Comparison of ENCODE assay signal across 1 cellular context in the genomic region with DNA sequence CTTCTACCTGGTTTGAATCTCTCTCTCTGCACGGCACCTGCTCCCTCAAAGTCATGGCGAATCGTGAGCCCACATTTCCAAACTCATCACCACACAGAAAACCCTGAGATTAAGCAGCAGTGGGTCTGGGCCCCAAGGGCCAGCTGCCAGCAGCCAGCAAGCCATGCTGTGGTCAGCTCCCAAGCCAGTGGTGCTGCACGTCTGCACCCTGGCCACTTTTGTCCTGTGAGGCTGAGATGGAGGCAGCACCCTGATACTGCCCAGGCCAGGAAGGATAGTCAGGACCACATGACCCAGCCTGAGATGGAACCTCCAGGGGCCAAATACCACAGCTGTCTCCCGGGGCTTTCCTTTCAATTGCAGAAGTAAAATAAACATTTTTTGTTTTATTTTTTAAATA.
TF ChIP-seq lines count a peak whose summit lies in the region.

No MANE protein-coding gene starts in this region.

TF ChIP-seq in GM23338, 12 proteins besides CTCF, POLR2A, EP300 and RAD21 (continued from another document):
- TF ChIP-seq, protein P1, sequence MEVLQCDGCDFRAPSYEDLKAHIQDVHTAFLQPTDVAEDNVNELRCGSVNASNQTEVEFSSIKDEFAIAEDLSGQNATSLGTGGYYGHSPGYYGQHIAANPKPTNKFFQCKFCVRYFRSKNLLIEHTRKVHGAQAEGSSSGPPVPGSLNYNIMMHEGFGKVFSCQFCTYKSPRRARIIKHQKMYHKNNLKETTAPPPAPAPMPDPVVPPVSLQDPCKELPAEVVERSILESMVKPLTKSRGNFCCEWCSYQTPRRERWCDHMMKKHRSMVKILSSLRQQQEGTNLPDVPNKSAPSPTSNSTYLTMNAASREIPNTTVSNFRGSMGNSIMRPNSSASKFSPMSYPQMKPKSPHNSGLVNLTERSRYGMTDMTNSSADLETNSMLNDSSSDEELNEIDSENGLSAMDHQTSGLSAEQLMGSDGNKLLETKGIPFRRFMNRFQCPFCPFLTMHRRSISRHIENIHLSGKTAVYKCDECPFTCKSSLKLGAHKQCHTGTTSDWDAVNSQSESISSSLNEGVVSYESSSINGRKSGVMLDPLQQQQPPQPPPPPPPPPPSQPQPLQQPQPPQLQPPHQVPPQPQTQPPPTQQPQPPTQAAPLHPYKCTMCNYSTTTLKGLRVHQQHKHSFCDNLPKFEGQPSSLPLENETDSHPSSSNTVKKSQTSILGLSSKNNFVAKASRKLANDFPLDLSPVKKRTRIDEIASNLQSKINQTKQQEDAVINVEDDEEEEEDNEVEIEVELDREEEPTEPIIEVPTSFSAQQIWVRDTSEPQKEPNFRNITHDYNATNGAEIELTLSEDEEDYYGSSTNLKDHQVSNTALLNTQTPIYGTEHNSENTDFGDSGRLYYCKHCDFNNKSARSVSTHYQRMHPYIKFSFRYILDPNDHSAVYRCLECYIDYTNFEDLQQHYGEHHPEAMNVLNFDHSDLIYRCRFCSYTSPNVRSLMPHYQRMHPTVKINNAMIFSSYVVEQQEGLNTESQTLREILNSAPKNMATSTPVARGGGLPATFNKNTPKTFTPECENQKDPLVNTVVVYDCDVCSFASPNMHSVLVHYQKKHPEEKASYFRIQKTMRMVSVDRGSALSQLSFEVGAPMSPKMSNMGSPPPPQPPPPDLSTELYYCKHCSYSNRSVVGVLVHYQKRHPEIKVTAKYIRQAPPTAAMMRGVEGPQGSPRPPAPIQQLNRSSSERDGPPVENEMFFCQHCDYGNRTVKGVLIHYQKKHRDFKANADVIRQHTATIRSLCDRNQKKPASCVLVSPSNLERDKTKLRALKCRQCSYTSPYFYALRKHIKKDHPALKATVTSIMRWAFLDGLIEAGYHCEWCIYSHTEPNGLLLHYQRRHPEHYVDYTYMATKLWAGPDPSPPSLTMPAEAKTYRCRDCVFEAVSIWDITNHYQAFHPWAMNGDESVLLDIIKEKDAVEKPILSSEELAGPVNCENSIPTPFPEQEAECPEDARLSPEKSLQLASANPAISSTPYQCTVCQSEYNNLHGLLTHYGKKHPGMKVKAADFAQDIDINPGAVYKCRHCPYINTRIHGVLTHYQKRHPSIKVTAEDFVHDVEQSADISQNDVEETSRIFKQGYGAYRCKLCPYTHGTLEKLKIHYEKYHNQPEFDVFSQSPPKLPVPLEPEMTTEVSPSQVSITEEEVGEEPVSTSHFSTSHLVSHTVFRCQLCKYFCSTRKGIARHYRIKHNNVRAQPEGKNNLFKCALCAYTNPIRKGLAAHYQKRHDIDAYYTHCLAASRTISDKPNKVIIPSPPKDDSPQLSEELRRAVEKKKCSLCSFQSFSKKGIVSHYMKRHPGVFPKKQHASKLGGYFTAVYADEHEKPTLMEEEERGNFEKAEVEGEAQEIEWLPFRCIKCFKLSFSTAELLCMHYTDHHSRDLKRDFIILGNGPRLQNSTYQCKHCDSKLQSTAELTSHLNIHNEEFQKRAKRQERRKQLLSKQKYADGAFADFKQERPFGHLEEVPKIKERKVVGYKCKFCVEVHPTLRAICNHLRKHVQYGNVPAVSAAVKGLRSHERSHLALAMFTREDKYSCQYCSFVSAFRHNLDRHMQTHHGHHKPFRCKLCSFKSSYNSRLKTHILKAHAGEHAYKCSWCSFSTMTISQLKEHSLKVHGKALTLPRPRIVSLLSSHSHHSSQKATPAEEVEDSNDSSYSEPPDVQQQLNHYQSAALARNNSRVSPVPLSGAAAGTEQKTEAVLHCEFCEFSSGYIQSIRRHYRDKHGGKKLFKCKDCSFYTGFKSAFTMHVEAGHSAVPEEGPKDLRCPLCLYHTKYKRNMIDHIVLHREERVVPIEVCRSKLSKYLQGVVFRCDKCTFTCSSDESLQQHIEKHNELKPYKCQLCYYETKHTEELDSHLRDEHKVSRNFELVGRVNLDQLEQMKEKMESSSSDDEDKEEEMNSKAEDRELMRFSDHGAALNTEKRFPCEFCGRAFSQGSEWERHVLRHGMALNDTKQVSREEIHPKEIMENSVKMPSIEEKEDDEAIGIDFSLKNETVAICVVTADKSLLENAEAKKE (CRISPR knock-in tag; IDR thresholded peaks at IDR 0.05): no peak
- TF ChIP-seq JUNB (IDR thresholded peaks at IDR 0.05; ENCODE audit: unreplicated experiment): no peak
- TF ChIP-seq NANOG (IDR thresholded peaks at IDR 0.05; ENCODE audit: borderline replicate concordance): no peak
- TF ChIP-seq, protein P2, sequence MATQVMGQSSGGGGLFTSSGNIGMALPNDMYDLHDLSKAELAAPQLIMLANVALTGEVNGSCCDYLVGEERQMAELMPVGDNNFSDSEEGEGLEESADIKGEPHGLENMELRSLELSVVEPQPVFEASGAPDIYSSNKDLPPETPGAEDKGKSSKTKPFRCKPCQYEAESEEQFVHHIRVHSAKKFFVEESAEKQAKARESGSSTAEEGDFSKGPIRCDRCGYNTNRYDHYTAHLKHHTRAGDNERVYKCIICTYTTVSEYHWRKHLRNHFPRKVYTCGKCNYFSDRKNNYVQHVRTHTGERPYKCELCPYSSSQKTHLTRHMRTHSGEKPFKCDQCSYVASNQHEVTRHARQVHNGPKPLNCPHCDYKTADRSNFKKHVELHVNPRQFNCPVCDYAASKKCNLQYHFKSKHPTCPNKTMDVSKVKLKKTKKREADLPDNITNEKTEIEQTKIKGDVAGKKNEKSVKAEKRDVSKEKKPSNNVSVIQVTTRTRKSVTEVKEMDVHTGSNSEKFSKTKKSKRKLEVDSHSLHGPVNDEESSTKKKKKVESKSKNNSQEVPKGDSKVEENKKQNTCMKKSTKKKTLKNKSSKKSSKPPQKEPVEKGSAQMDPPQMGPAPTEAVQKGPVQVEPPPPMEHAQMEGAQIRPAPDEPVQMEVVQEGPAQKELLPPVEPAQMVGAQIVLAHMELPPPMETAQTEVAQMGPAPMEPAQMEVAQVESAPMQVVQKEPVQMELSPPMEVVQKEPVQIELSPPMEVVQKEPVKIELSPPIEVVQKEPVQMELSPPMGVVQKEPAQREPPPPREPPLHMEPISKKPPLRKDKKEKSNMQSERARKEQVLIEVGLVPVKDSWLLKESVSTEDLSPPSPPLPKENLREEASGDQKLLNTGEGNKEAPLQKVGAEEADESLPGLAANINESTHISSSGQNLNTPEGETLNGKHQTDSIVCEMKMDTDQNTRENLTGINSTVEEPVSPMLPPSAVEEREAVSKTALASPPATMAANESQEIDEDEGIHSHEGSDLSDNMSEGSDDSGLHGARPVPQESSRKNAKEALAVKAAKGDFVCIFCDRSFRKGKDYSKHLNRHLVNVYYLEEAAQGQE (IDR thresholded peaks at IDR 0.05; ENCODE audit: unreplicated experiment): no peak
- TF ChIP-seq EZH2phosphoT487 (IDR thresholded peaks at IDR 0.05; ENCODE audit: unreplicated experiment): no peak
- no peak for TF ChIP-seq CREB1 (CRISPR knock-in tag; IDR thresholded peaks at IDR 0.05; ENCODE audit: low read depth)
